ENCODE assay signal across 19 cellular contexts in the genomic region with DNA sequence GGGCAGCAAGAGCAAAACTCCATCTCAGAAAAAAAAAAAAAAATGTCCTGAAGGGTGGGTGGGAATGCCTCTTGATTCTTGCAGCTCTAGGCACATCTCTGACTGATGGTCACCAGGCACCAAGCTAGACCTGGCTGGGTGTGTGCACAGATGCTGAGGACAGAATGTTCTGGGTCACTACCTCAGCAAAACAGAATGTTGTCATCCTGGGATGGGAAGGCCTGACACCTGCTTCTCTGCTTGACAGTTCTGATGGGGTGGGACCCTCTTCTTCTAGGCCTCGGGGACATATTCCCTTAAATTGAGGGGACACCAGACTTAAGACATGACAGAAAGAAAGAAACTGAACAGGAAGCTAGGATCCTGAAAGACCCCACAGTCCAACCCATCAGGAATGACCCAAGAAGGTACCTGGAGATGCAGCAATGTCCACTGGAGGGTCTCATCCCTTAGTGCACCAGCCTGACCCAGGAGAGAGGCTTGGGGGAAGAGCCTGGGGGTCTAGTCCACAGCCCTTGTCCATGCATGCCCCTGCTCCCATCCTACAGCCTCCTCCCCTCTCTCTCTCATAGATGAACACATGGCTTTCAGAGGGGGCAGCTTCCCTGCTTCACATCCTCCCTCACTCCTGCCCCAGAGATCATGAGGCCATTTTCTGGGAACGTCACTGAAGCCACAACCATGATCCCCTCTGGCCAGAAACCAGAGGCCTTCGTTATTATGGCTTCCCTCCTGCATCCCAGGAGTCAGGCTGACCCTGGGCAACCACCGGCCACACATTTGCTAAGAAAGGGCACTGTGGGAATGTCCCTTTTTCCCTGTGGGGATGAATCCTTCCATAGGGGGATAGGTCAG. TPM values are rescaled to one million over a fixed set of nuclear protein-coding genes. Genes with fewer than 3 reads are reported as not detected.
DNase-seq lines count a peak whose midpoint lies in the region; ATAC-seq and TF ChIP-seq lines count a peak whose summit lies in the region.
"Had no signal": no experiment of that assay in that cellular context is flagged by ENCODE, and none has a peak within 500 bp of the region (broad histone marks: within the 10 kb centered on the region; RNA-seq: fewer than 3 reads in every experiment).

No MANE protein-coding gene starts in this region.

- H3K9me3 ChIP-seq in thyroid gland = no peaks in the 10 kb centered on the region
- H3K9me3 ChIP-seq: mucosa of descending colon, tibial artery had no signal

- no peak for TF ChIP-seq POLR2A in thyroid gland (IDR thresholded peaks at IDR 0.05)

- no peaks in the 10 kb centered on the region for H3K9me3 Mint-ChIP-seq in activated T-cell treated with anti-CD3 and anti-CD28 coated beads, Interleukin-2, amount 50 U/mL, for 24 hours
- no peaks in the 10 kb centered on the region for H3K9me3 Mint-ChIP-seq in activated T-cell treated with anti-CD3 and anti-CD28 coated beads, Interleukin-2, amount 50 U/mL, for 72 hours
- H3K9me3 Mint-ChIP-seq: IgD-negative memory B cell, immature natural killer cell had no signal

- intact Hi-C loops in thyroid gland (cut with DNase I) = no loop called here

- WGBS in thyroid gland, 2 donors = 95 to 96% methylated on average over 4 of the region's 4 CpGs

- peaks cover 45% of the 10 kb centered on the region for H3K4me1 Mint-ChIP-seq in activated T-cell treated with anti-CD3 and anti-CD28 coated beads, Interleukin-2, amount 50 U/mL, for 24 hours (ENCODE audit: low read depth)
- peaks cover 53% of the 10 kb centered on the region for H3K4me1 Mint-ChIP-seq in activated T-cell treated with anti-CD3 and anti-CD28 coated beads, Interleukin-2, amount 50 U/mL, for 72 hours (ENCODE audit: low read depth)

- no peaks in the 10 kb centered on the region for H3K36me3 ChIP-seq in thyroid gland
- H3K36me3 ChIP-seq: tibial artery had no signal

- no peaks in the 10 kb centered on the region for H3K27me3 Mint-ChIP-seq in activated T-cell treated with anti-CD3 and anti-CD28 coated beads, Interleukin-2, amount 50 U/mL, for 24 hours
- no peaks in the 10 kb centered on the region for H3K27me3 Mint-ChIP-seq in activated T-cell treated with anti-CD3 and anti-CD28 coated beads, Interleukin-2, amount 50 U/mL, for 72 hours (ENCODE audit: low read depth)

- H3K27me3 ChIP-seq in thyroid gland = no peaks in the 10 kb centered on the region
- H3K27me3 ChIP-seq: tibial artery had no signal

- POLR2A ChIA-PET in HEK293T (lab: Yijun Ruan, JAX) = no interaction called here

- CTCF ChIA-PET in HEK293T (lab: Yijun Ruan, JAX) = interaction anchor here (0.5 to 1.2 kb wide), 4 partner anchors 9 to 68 kb away, joined by 3 to 5 read pairs (median 4); no protein-coding TSS in a partner anchor

- peak overlapping the region; percentile 10 for H3K27ac Mint-ChIP-seq in activated T-cell treated with anti-CD3 and anti-CD28 coated beads, Interleukin-2, amount 50 U/mL, for 24 hours
- no peak overlapping the region for H3K27ac Mint-ChIP-seq in activated T-cell treated with anti-CD3 and anti-CD28 coated beads, Interleukin-2, amount 50 U/mL, for 72 hours
- H3K27ac Mint-ChIP-seq: immature natural killer cell had no signal

- no peak overlapping the region for H3K27ac ChIP-seq in thyroid gland
- H3K27ac ChIP-seq: tibial artery had no signal

- H3K4me3 ChIP-seq in thyroid gland (replicated peaks in 1 of 3) = no peak overlapping the region
- H3K4me3 ChIP-seq: mucosa of descending colon, tibial artery had no signal

- H3K4me1 ChIP-seq in thyroid gland = peaks cover 3 to 7% of the 10 kb centered on the region in 2 donors

- no peak overlapping the region for H3K4me3 Mint-ChIP-seq in activated T-cell treated with anti-CD3 and anti-CD28 coated beads, Interleukin-2, amount 50 U/mL, for 24 hours
- H3K4me3 Mint-ChIP-seq in activated T-cell treated with anti-CD3 and anti-CD28 coated beads, Interleukin-2, amount 50 U/mL, for 72 hours = no peak overlapping the region

- no peak for TF ChIP-seq CTCF in thyroid gland (IDR thresholded peaks at IDR 0.05)

- no peak for DNase-seq in activated T-cell treated with anti-CD3 and anti-CD28 coated beads, Interleukin-2, amount 50 U/mL, for 24 hours
- no peak for DNase-seq in activated T-cell treated with anti-CD3 and anti-CD28 coated beads, Interleukin-2, amount 50 U/mL, for 72 hours
- DNase-seq in HEK293T (ENCODE audit: extremely low spot score) (peak; percentile 4), left lobe of liver (ENCODE audit: low spot score) (peak; percentile 40), thyroid gland (no peak), HuH-7 (ENCODE audit: low spot score) (no peak)
- peak; percentile 2 for DNase-seq in stimulated activated naive CD8-positive, alpha-beta T cell treated with anti-CD3 and anti-CD28 coated beads, Interleukin-15, Interleukin-2, amounts not matched to agents 100 U/mL and 50 U/mL, for 24 hours
- DNase-seq: C1 segment of cervical spinal cord, dermis blood vessel endothelial cell, DMS 273 treated with DMSO at 0.1 percent for 48 hours, immature natural killer cell, MM.1S, mucosa of descending colon, NCI-H1436 treated with DMSO at 0.1 percent for 48 hours, NCI-H2171 treated with DMSO at 0.1 percent for 48 hours, occipital lobe, tibial artery had no signal

- peaks cover 49% of the 10 kb centered on the region for H3K36me3 Mint-ChIP-seq in activated T-cell treated with anti-CD3 and anti-CD28 coated beads, Interleukin-2, amount 50 U/mL, for 24 hours (ENCODE audit: low read depth)
- H3K36me3 Mint-ChIP-seq in activated T-cell treated with anti-CD3 and anti-CD28 coated beads, Interleukin-2, amount 50 U/mL, for 72 hours (ENCODE audit: insufficient read depth in 2 of 2) = peaks cover 4 to 5% of the 10 kb centered on the region in 2 donors

- ATAC-seq in activated T-cell treated with anti-CD3 and anti-CD28 coated beads, Interleukin-2, amount 50 U/mL, for 72 hours (replicated peaks in 1 of 2) = no peak
- ATAC-seq in left lobe of liver = no peak
- no peak for ATAC-seq in stimulated activated naive CD8-positive, alpha-beta T cell treated with anti-CD3 and anti-CD28 coated beads, Interleukin-15, Interleukin-2, amounts not matched to agents 100 U/mL and 50 U/mL, for 24 hours
- no peak for ATAC-seq in HG02588 (IDR thresholded peaks at IDR 0.05; ENCODE audit: unreplicated experiment)
- ATAC-seq: mucosa of descending colon had no signal

TF ChIP-seq in HEK293T, 16 proteins besides CTCF, POLR2A, EP300 and RAD21:
- TF ChIP-seq L3MBTL2 (conservative IDR thresholded peaks at IDR 0.05) (no peak), TARDBP (IDR thresholded peaks at IDR 0.05) (no peak), HDGF (IDR thresholded peaks at IDR 0.05; ENCODE audit: borderline replicate concordance) (no peak), FOXM1 (IDR thresholded peaks at IDR 0.05; ENCODE audit: borderline replicate concordance) (no peak), NFRKB (IDR thresholded peaks at IDR 0.05) (no peak), ARNT (IDR thresholded peaks at IDR 0.05) (no peak)

RNA-seq across cellular contexts. Expression of a gene that starts 3.8 kb away (rescaled TPM):
- total RNA-seq in activated T-cell treated with anti-CD3 and anti-CD28 coated beads, Interleukin-2, amount 50 U/mL, for 72 hours = 100 to 1,000 TPM; 252 to 269 TPM
- 26.3 TPM for total RNA-seq in left lobe of liver
- total RNA-seq in thyroid gland = 10 to 100 TPM; 57.6 to 72.6 (median 63.3) TPM

RNA-seq across cellular contexts. Expression of a gene that starts 8.3 kb away (rescaled TPM):
- 100 to 1,000 TPM; 243 to 264 TPM for total RNA-seq in activated T-cell treated with anti-CD3 and anti-CD28 coated beads, Interleukin-2, amount 50 U/mL, for 72 hours
- total RNA-seq in left lobe of liver (10.2 TPM), thyroid gland (10 to 100 TPM; 31.9 to 46.1 (median 34.0) TPM)

Comparison
In these comparisons a context has a peak if more than half of its experiments do, and no peak if none do; other contexts are left out.
1. DNase-seq: peak in HEK293T (single experiment), left lobe of liver (single experiment) and stimulated activated naive CD8-positive, alpha-beta T cell treated with anti-CD3 and anti-CD28 coated beads, Interleukin-15, Interleukin-2, amounts not matched to agents 100 U/mL and 50 U/mL, for 24 hours (single experiment); none in activated T-cell treated with anti-CD3 and anti-CD28 coated beads, Interleukin-2, amount 50 U/mL, for 24 hours (single experiment), activated T-cell treated with anti-CD3 and anti-CD28 coated beads, Interleukin-2, amount 50 U/mL, for 72 hours (0 of 2), thyroid gland (0 of 2) and HuH-7 (single experiment).
2. RNA of a gene that starts 8.3 kb away (total RNA-seq): 243 to 264 TPM in activated T-cell treated with anti-CD3 and anti-CD28 coated beads, Interleukin-2, amount 50 U/mL, for 72 hours; 31.9 to 46.1 TPM in thyroid gland and 10.2 TPM in left lobe of liver (single experiment); every median in the first group is over 4 times any median in the second.